15 cellular contexts compared by ENCODE assay signal in genomic region chr6:30044630-30045029, GRCh38. TPM values are rescaled to one million over a fixed set of nuclear protein-coding genes. Genes with fewer than 3 reads are reported as not detected.
A peak's percentile ranks its signal among the peaks of the same experiment; 100 is the strongest.
DNase-seq lines count a peak whose midpoint lies in the region; ATAC-seq, FAIRE-seq and TF ChIP-seq lines count a peak whose summit lies in the region.
"Had no signal": no experiment of that assay in that cellular context is flagged by ENCODE, and none has a peak within 500 bp of the region (broad histone marks: within the 10 kb centered on the region; RNA-seq: fewer than 3 reads in every experiment).

No MANE protein-coding gene starts in this region.

- H3K9me3 ChIP-seq in astrocyte (ENCODE audit: insufficient read depth, low read depth, low read length), result no peaks in the 10 kb centered on the region
- H3K9me3 ChIP-seq: pancreas had no signal

- H3K27me3 Mint-ChIP-seq in astrocyte (ENCODE audit: low read depth, unreplicated experiment), result no peaks in the 10 kb centered on the region
- H3K27me3 Mint-ChIP-seq in activated naive CD4-positive, alpha-beta T cell treated with anti-CD3 and anti-CD28 coated beads for 36 hours (ENCODE audit: low read depth), result no peaks in the 10 kb centered on the region

- H3K27ac Mint-ChIP-seq in astrocyte (ENCODE audit: unreplicated experiment), result peak overlapping the region; percentile 37
- no peak overlapping the region for H3K27ac Mint-ChIP-seq in activated naive CD4-positive, alpha-beta T cell treated with anti-CD3 and anti-CD28 coated beads for 36 hours
- H3K27ac Mint-ChIP-seq: activated CD8-positive, alpha-beta T cell treated with anti-CD3 and anti-CD28 coated beads, Interleukin-2, amount 10 ng/mL, durations not matched to agents 7 days and 5 days; activated T-helper 2 cell treated with anti-CD3 and anti-CD28 coated beads, Interferon-gamma antibody, Interleukin-2, Interleukin-4, amounts not matched to agents 10 μg/mL and 5 μg/mL and 100 μg/mL, durations not matched to agents 14 hours and 24 hours and 36 hours had no signal

- CTCF ChIA-PET in activated naive CD4-positive, alpha-beta T cell treated with anti-CD3 and anti-CD28 coated beads for 36 hours (lab: Charles Lee), result no interaction called here

- peaks cover 2% of the 10 kb centered on the region for H3K79me2 ChIP-seq in astrocyte (ENCODE audit: insufficient read depth, low read length)

- H3K4me3 Mint-ChIP-seq in astrocyte (ENCODE audit: unreplicated experiment), result no peak overlapping the region
- H3K4me3 Mint-ChIP-seq in activated naive CD4-positive, alpha-beta T cell treated with anti-CD3 and anti-CD28 coated beads for 36 hours, result no peak overlapping the region
- H3K4me3 Mint-ChIP-seq: activated CD8-positive, alpha-beta T cell treated with anti-CD3 and anti-CD28 coated beads, Interleukin-2, amount 10 ng/mL, durations not matched to agents 7 days and 5 days had no signal

- H3K36me3 ChIP-seq in astrocyte (ENCODE audit: insufficient read depth, low read length), result no peaks in the 10 kb centered on the region
- H3K36me3 ChIP-seq: pancreas had no signal

- H3K4me2 ChIP-seq in astrocyte (ENCODE audit: low read length), result peak overlapping the region; percentile 59

- peaks cover 4% of the 10 kb centered on the region for H4K20me1 ChIP-seq in astrocyte (ENCODE audit: insufficient read depth, low read length)

- ATAC-seq in HG03095 (IDR thresholded peaks at IDR 0.05; ENCODE audit: unreplicated experiment), result no peak
- ATAC-seq: activated CD8-positive, alpha-beta T cell treated with anti-CD3 and anti-CD28 coated beads, Interleukin-2, amount 10 ng/mL, durations not matched to agents 7 days and 5 days; HCT116 had no signal

- no peak overlapping the region for H3K9ac ChIP-seq in astrocyte (ENCODE audit: low read length)

- DNase-seq in AG09309 (ENCODE audit: low read depth) (peak; percentile 42), HT1080 (ENCODE audit: low read depth) (peak; percentile 68), astrocyte (ENCODE audit: low read depth) (peak; percentile 74), glomerular visceral epithelial cell (ENCODE audit: extremely low spot score) (peak; percentile 72), HT-29 (ENCODE audit: low spot score) (no peak), islet precursor cell (no peak)
- DNase-seq in activated naive CD4-positive, alpha-beta T cell treated with anti-CD3 and anti-CD28 coated beads for 36 hours, result no peak
- DNase-seq: activated CD8-positive, alpha-beta T cell treated with anti-CD3 and anti-CD28 coated beads, Interleukin-2, amount 10 ng/mL, durations not matched to agents 7 days and 5 days; effector CD8-positive, alpha-beta T cell; pancreas had no signal

- no peak overlapping the region for H3K27ac ChIP-seq in astrocyte (ENCODE audit: low read depth, low read length)
- H3K27ac ChIP-seq: VCaP had no signal

- H3K4me3 ChIP-seq in AG09309 (ENCODE audit: control insufficient read depth, low read depth, low read length), result no peak overlapping the region
- no peak overlapping the region for H3K4me3 ChIP-seq in astrocyte (ENCODE audit: insufficient read depth, low read depth, low read length)
- H3K4me3 ChIP-seq: pancreas had no signal

- intact Hi-C loops in activated naive CD4-positive, alpha-beta T cell treated with anti-CD3 and anti-CD28 coated beads for 36 hours (cut with micrococcal nuclease), result no loop called here

- no peak for FAIRE-seq in astrocyte (lab: Jason Lieb, UNC)
- FAIRE-seq: islet of Langerhans, pancreas had no signal

- H3K4me1 ChIP-seq in astrocyte (ENCODE audit: insufficient read depth, low read length), result peaks cover 13% of the 10 kb centered on the region
- H3K4me1 ChIP-seq: pancreas had no signal

- H3K9me3 Mint-ChIP-seq in astrocyte (ENCODE audit: unreplicated experiment), result no peaks in the 10 kb centered on the region
- no peaks in the 10 kb centered on the region for H3K9me3 Mint-ChIP-seq in activated naive CD4-positive, alpha-beta T cell treated with anti-CD3 and anti-CD28 coated beads for 36 hours
- H3K9me3 Mint-ChIP-seq: activated T-helper 2 cell treated with anti-CD3 and anti-CD28 coated beads, Interferon-gamma antibody, Interleukin-2, Interleukin-4, amounts not matched to agents 10 μg/mL and 5 μg/mL and 100 μg/mL, durations not matched to agents 14 hours and 24 hours and 36 hours had no signal

- peaks cover 24% of the 10 kb centered on the region for H3K4me1 Mint-ChIP-seq in astrocyte (ENCODE audit: low read depth, unreplicated experiment)
- H3K4me1 Mint-ChIP-seq in activated naive CD4-positive, alpha-beta T cell treated with anti-CD3 and anti-CD28 coated beads for 36 hours (ENCODE audit: low read depth), result peaks cover 2% of the 10 kb centered on the region

- TF ChIP-seq CTCF in AG09309 (IDR thresholded peaks at IDR 0.05; ENCODE audit: control insufficient read depth, insufficient read depth, low read depth, low read length, missing control alignments) (no peak), astrocyte (IDR thresholded peaks at IDR 0.05; ENCODE audit: insufficient read depth, low read depth, low read length) (no peak)

- peaks cover 2% of the 10 kb centered on the region for H3K36me3 Mint-ChIP-seq in astrocyte (ENCODE audit: low read depth, unreplicated experiment)
- H3K36me3 Mint-ChIP-seq in activated naive CD4-positive, alpha-beta T cell treated with anti-CD3 and anti-CD28 coated beads for 36 hours (ENCODE audit: low read depth), result no peaks in the 10 kb centered on the region

- H3K27me3 ChIP-seq in astrocyte (ENCODE audit: insufficient read depth, low read length), result no peaks in the 10 kb centered on the region
- H3K27me3 ChIP-seq: pancreas had no signal

- no peak overlapping the region for H2AFZ ChIP-seq in astrocyte (ENCODE audit: low read depth, low read length)

RNA-seq across cellular contexts. Expression of gene POLR1H, which starts 16.4 kb away (rescaled TPM):
- 56.6 and 62.5 TPM in 2 replicates for total RNA-seq in HT1080 (2014; rRNA removed; shearing (Covaris generic))
- polyA plus RNA-seq in HT1080 (2015; cell fraction: cytosol; rRNA removed), result 50.6 and 55.5 TPM in 2 replicates
- 28.9 and 32.4 TPM in 2 replicates for polyA plus RNA-seq in HT1080 (2015; cell fraction: nucleus; rRNA removed)
- total RNA-seq in astrocyte, result 16.8 and 21.0 TPM in 2 replicates
- total RNA-seq in HT-29 (2014; rRNA removed; shearing (Covaris generic)), result 31.1 and 45.0 TPM in 2 replicates
- total RNA-seq in activated naive CD4-positive, alpha-beta T cell treated with anti-CD3 and anti-CD28 coated beads for 36 hours, result 10 to 100 TPM; 74.6 to 77.8 TPM

RNA-seq across cellular contexts. Expression of gene PPP1R11, which starts 22.4 kb away (rescaled TPM):
- total RNA-seq in HT1080 (2014; rRNA removed; shearing (Covaris generic)), result 36.7 and 43.5 TPM in 2 replicates
- 61.4 and 62.3 TPM in 2 replicates for polyA plus RNA-seq in HT1080 (2015; cell fraction: cytosol; rRNA removed)
- 39.0 and 41.1 TPM in 2 replicates for polyA plus RNA-seq in HT1080 (2015; cell fraction: nucleus; rRNA removed)
- total RNA-seq in astrocyte, result 37.8 and 40.8 TPM in 2 replicates
- 44.2 and 49.3 TPM in 2 replicates for total RNA-seq in HT-29 (2014; rRNA removed; shearing (Covaris generic))
- 10 to 100 TPM; 42.8 to 46.6 TPM for total RNA-seq in activated naive CD4-positive, alpha-beta T cell treated with anti-CD3 and anti-CD28 coated beads for 36 hours

RNA-seq across cellular contexts. Expression of gene RNF39, which starts 30.9 kb away (rescaled TPM):
- 0.06 TPM in 1 of 2 replicates, not detected in the other for total RNA-seq in HT1080 (2014; rRNA removed; shearing (Covaris generic))
- polyA plus RNA-seq in HT1080 (2015; cell fraction: cytosol; rRNA removed), result not detected in 2 replicates
- not detected in 2 replicates for polyA plus RNA-seq in HT1080 (2015; cell fraction: nucleus; rRNA removed)
- total RNA-seq in astrocyte, result not detected in 2 replicates
- total RNA-seq in HT-29 (2014; rRNA removed; shearing (Covaris generic)), result 3.8 and 6.5 TPM in 2 replicates
- total RNA-seq in activated naive CD4-positive, alpha-beta T cell treated with anti-CD3 and anti-CD28 coated beads for 36 hours, result not detected
- total RNA-seq: activated CD8-positive, alpha-beta T cell treated with anti-CD3 and anti-CD28 coated beads, Interleukin-2, amount 10 ng/mL, durations not matched to agents 7 days and 5 days; activated T-helper 2 cell treated with anti-CD3 and anti-CD28 coated beads, Interferon-gamma antibody, Interleukin-2, Interleukin-4, amounts not matched to agents 10 μg/mL and 5 μg/mL and 100 μg/mL, durations not matched to agents 14 hours and 24 hours and 36 hours had no signal

Comparison
In these comparisons a context has a peak if more than half of its experiments do, and no peak if none do; other contexts are left out.
1. DNase-seq: peak in AG09309 (single experiment), HT1080 (single experiment), astrocyte (single experiment) and glomerular visceral epithelial cell (single experiment); none in HT-29 (single experiment), islet precursor cell (single experiment) and activated naive CD4-positive, alpha-beta T cell treated with anti-CD3 and anti-CD28 coated beads for 36 hours (single experiment).